Comparison of ENCODE assay signal across 8 cellular contexts in genomic region chr10:14556285-14556956, GRCh38.
DNase-seq lines count a peak whose midpoint lies in the region; ATAC-seq, FAIRE-seq and TF ChIP-seq lines count a peak whose summit lies in the region.

No MANE protein-coding gene starts in this region.

- no peak for TF ChIP-seq POLR2A in HepG2 (IDR thresholded peaks at IDR 0.05; ENCODE audit: insufficient read depth in 1 of 2, low read depth in 2 of 2, low read length in 2 of 2)
- TF ChIP-seq POLR2A in ovary (IDR thresholded peaks at IDR 0.05) = no peak

- H3K27me3 ChIP-seq in HepG2 (ENCODE audit: control insufficient read depth in 1 of 2, insufficient read depth in 2 of 2, low read length in 2 of 2) (no peaks in the 10 kb centered on the region), ovary (no peaks in the 10 kb centered on the region)

- POLR2A ChIA-PET in HepG2 (lab: Yijun Ruan, JAX) = interaction anchor here (0.9 kb wide), 1 partner anchor 12 kb away, joined by 3 read pairs; no protein-coding TSS in a partner anchor

- H3K4me3 ChIP-seq in HepG2 (replicated peaks in 1 of 3; ENCODE audit: insufficient read depth in 1 of 3, low read depth in 2 of 3, low read length in 3 of 3) (peak overlapping the region in 1 of 3 experiments; percentile 21; a peak in 1 of 6 replicates), ovary (no peak overlapping the region)

- TF ChIP-seq EP300 in HepG2 (IDR thresholded peaks at IDR 0.05; ENCODE audit: low read depth in 2 of 2, low read length in 2 of 2) (no peak), HepG2 (CRISPR knock-in tag; IDR thresholded peaks at IDR 0.05; ENCODE audit: borderline replicate concordance) (0 out of 2 replicates have a peak, but pooled peaks have one; percentile 23), ovary (IDR thresholded peaks at IDR 0.05) (no peak)

- in situ Hi-C loops in HepG2 (cut with HindIII; ENCODE audit: extremely low pct_ligation_motif_present, low pct_unique_long_range_greater_than_20kb) = no loop called here

- no peak for DNase-seq in activated naive CD4-positive, alpha-beta T cell treated with anti-CD3 and anti-CD28 coated beads, Interleukin-2, amount 50 U/mL, for 72 hours (ENCODE audit: low spot score in 2 of 2)
- DNase-seq in HepG2 (ENCODE audit: low spot score) (peak; percentile 68), H4 (ENCODE audit: low spot score) (no peak), Kasumi-1 (lab: John Stamatoyannopoulos, UW) (no peak), ovary (no peak)

- intact Hi-C loops in HepG2 (cut with micrococcal nuclease; ENCODE audit: unreplicated experiment) (loop anchor here (1.0 kb wide), 1 partner anchor 57 kb away; no protein-coding TSS in a partner anchor), ovary (cut with DNase I) (no loop called here)

- FAIRE-seq in HepG2 (lab: Jason Lieb, UNC) = peak; percentile 78

- no TSS peak for BruUV-seq in HepG2 (replicated peaks; lab: Mats Ljungman, UMichigan)

- peak overlapping the region; percentile 46 to 81 for H3K27ac Mint-ChIP-seq in activated naive CD4-positive, alpha-beta T cell treated with anti-CD3 and anti-CD28 coated beads, Interleukin-2, amount 50 U/mL, for 72 hours

- ATAC-seq in GM18858 (IDR thresholded peaks at IDR 0.05; ENCODE audit: unreplicated experiment) (peak; percentile 45), HG03108 (IDR thresholded peaks at IDR 0.05; ENCODE audit: unreplicated experiment) (peak; percentile 59), HepG2 (peak; percentile 88)
- peak in 1 of 2 donors; percentile 12 for ATAC-seq in activated naive CD4-positive, alpha-beta T cell treated with anti-CD3 and anti-CD28 coated beads, Interleukin-2, amount 50 U/mL, for 72 hours

- no peak overlapping the region for H2AFZ ChIP-seq in HepG2 (ENCODE audit: low read length)

- H4K20me1 ChIP-seq in HepG2 (ENCODE audit: insufficient read depth, low read length) = peaks cover 3% of the 10 kb centered on the region; the same call in 1 of the 2 replicates

- peak; percentile 35; the same call in 1 of the 2 replicates for TF ChIP-seq RAD21 in HepG2 (CRISPR knock-in tag; IDR thresholded peaks at IDR 0.05)

- peak; percentile 13; the same call in 1 of the 2 replicates for TF ChIP-seq CTCF in 22Rv1 (IDR thresholded peaks at IDR 0.05)
- peak; percentile 81 for TF ChIP-seq CTCF in HepG2 (CRISPR knock-in tag; IDR thresholded peaks at IDR 0.05)
- no peak for TF ChIP-seq CTCF in ovary (IDR thresholded peaks at IDR 0.05)

- H3K27ac ChIP-seq in 22Rv1 (no peak overlapping the region), HepG2 (ENCODE audit: extremely low read length, insufficient read depth, low read length) (peak overlapping the region; percentile 41), ovary (no peak overlapping the region)

- peak overlapping the region; percentile 50 for H3K4me2 ChIP-seq in HepG2 (ENCODE audit: low read depth, low read length)

- 47% methylated on average over 6 of the region's 12 CpGs for WGBS in HepG2 (ENCODE audit: low lambda C conversion rate)
- WGBS in ovary, 3 donors = 80 to 84% (median 82%) methylated on average over 12 of the region's 12 CpGs

- peaks cover 0 to 5% of the 10 kb centered on the region in 2 donors for H3K9me3 Mint-ChIP-seq in activated naive CD4-positive, alpha-beta T cell treated with anti-CD3 and anti-CD28 coated beads, Interleukin-2, amount 50 U/mL, for 72 hours

- peaks cover 36% of the 10 kb centered on the region for H3K79me2 ChIP-seq in HepG2 (ENCODE audit: insufficient read depth, low read length)

- H3K9ac ChIP-seq in HepG2 (ENCODE audit: insufficient read depth, low read depth, low read length) = 0 out of 2 replicates have a peak overlapping the region, but pooled peaks have one; percentile 11

- peaks cover 67% of the 10 kb centered on the region for H3K4me1 ChIP-seq in HepG2 (ENCODE audit: insufficient read depth, low read length)
- H3K4me1 ChIP-seq in ovary (ENCODE audit: insufficient read depth) = no peaks in the 10 kb centered on the region

- no peaks in the 10 kb centered on the region; a peak in 1 of 5 replicates for H3K36me3 ChIP-seq in HepG2 (replicated peaks in 1 of 2; ENCODE audit: control insufficient read depth in 1 of 2, insufficient read depth in 2 of 2, low read length in 2 of 2)
- H3K36me3 ChIP-seq in ovary = no peaks in the 10 kb centered on the region

- CTCF ChIA-PET in HepG2 (lab: Yijun Ruan, JAX; ENCODE audit: low intra/inter-chr PET ratio, low total read pairs) = interaction anchor here (1.4 kb wide), 1 partner anchor 20 kb away, joined by 6 read pairs; no protein-coding TSS in a partner anchor

- H3K9me3 ChIP-seq in HepG2 (ENCODE audit: low read length) (no peaks in the 10 kb centered on the region), ovary (no peaks in the 10 kb centered on the region)

- H3K36me3 Mint-ChIP-seq in activated naive CD4-positive, alpha-beta T cell treated with anti-CD3 and anti-CD28 coated beads, Interleukin-2, amount 50 U/mL, for 72 hours = peaks cover 17 to 64% of the 10 kb centered on the region in 2 donors

TF ChIP-seq in HepG2, 621 proteins besides CTCF, POLR2A, EP300 and RAD21 (continues in another document):
- TF ChIP-seq HIC2 (CRISPR knock-in tag; IDR thresholded peaks at IDR 0.05; ENCODE audit: low read depth) (peak; percentile 77; the same call in 1 of the 2 replicates), BRD4 (CRISPR knock-in tag; IDR thresholded peaks at IDR 0.05) (no peak), TFE3 (CRISPR knock-in tag; IDR thresholded peaks at IDR 0.05) (no peak), HNRNPLL (IDR thresholded peaks at IDR 0.05; ENCODE audit: low read depth, low read length, poor library complexity, severe bottlenecking) (no peak), ZGPAT (CRISPR knock-in tag; IDR thresholded peaks at IDR 0.05) (0 out of 2 replicates have a peak, but pooled peaks have one; percentile 26), GLMP (CRISPR knock-in tag; IDR thresholded peaks at IDR 0.05; ENCODE audit: borderline replicate concordance) (no peak), ZNF589 (CRISPR knock-in tag; conservative IDR thresholded peaks at IDR 0.05) (no peak)

Comparison
In these comparisons a context has a peak if more than half of its experiments do, and no peak if none do; other contexts are left out.
1. CTCF ChIP-seq: peak in 22Rv1 (single experiment) and HepG2 (single experiment); none in ovary (0 of 3).